ENCODE assay signal across 15 cellular contexts in genomic region chr11:80097146-80097545, GRCh38.
DNase-seq lines count a peak whose midpoint lies in the region; ATAC-seq and TF ChIP-seq lines count a peak whose summit lies in the region.
"Had no signal": no experiment of that assay in that cellular context is flagged by ENCODE, and none has a peak within 500 bp of the region (broad histone marks: within the 10 kb centered on the region; RNA-seq: fewer than 3 reads in every experiment).

No MANE protein-coding gene starts in this region.

- no peak for TF ChIP-seq CTCF in mammary epithelial cell (conservative IDR thresholded peaks at IDR 0.05 in 1 of 2, IDR thresholded peaks at IDR 0.05 in 1 of 2; ENCODE audit: extremely low read depth in 1 of 2, insufficient read depth in 1 of 2, low read depth in 1 of 2, low read length in 2 of 2)
- TF ChIP-seq CTCF in breast epithelium (IDR thresholded peaks at IDR 0.05) = no peak

- no peaks in the 10 kb centered on the region for H3K36me3 ChIP-seq in mammary epithelial cell (ENCODE audit: insufficient read depth, low read length)
- H3K36me3 ChIP-seq in breast epithelium = no peaks in the 10 kb centered on the region

- H3K4me3 Mint-ChIP-seq in activated T-helper 17 cell treated with anti-CD3 and anti-CD28 coated beads, Interleukin-2, amount 50 U/mL, for 72 hours = no peak overlapping the region
- H3K4me3 Mint-ChIP-seq: CD14-positive monocyte; CD8-positive, alpha-beta T cell had no signal

- TF ChIP-seq POLR2A in breast epithelium (IDR thresholded peaks at IDR 0.05) = no peak

- H3K4me3 ChIP-seq in mammary epithelial cell (replicated peaks in 1 of 3; ENCODE audit: insufficient read depth in 1 of 3, low read depth in 2 of 3, low read length in 3 of 3) = no peak overlapping the region
- H3K4me3 ChIP-seq in breast epithelium = no peak overlapping the region

- H3K4me1 Mint-ChIP-seq in activated T-helper 17 cell treated with anti-CD3 and anti-CD28 coated beads, Interleukin-2, amount 50 U/mL, for 72 hours = no peaks in the 10 kb centered on the region
- H3K4me1 Mint-ChIP-seq: CD14-positive monocyte had no signal

- CTCF ChIA-PET in mammary epithelial cell (lab: Charles Lee; ENCODE audit: low non-redundant PET) = no interaction called here

- peaks cover 12% of the 10 kb centered on the region for H3K9me3 Mint-ChIP-seq in activated T-helper 17 cell treated with anti-CD3 and anti-CD28 coated beads, Interleukin-2, amount 50 U/mL, for 72 hours

- peak overlapping the region; percentile 13 for H3K4me2 ChIP-seq in mammary epithelial cell (ENCODE audit: insufficient read depth, low read depth, low read length)

- H4K20me1 ChIP-seq in mammary epithelial cell (ENCODE audit: insufficient read depth, low read length) = no peaks in the 10 kb centered on the region

- no peaks in the 10 kb centered on the region for H3K9me3 ChIP-seq in mammary epithelial cell (replicated peaks; ENCODE audit: insufficient read depth, low read length)
- H3K9me3 ChIP-seq in breast epithelium = no peaks in the 10 kb centered on the region
- H3K9me3 ChIP-seq: Caco-2 had no signal

- H3K27ac Mint-ChIP-seq in activated T-helper 17 cell treated with anti-CD3 and anti-CD28 coated beads, Interleukin-2, amount 50 U/mL, for 72 hours = no peak overlapping the region
- H3K27ac Mint-ChIP-seq: CD14-positive monocyte; CD8-positive, alpha-beta T cell had no signal

- DNase-seq in mammary epithelial cell (no peak), breast epithelium (ENCODE audit: low spot score in 2 of 2) (no peak), mucosa of gallbladder (ENCODE audit: low spot score) (peak; percentile 49), OCI-M1 (lab: John Stamatoyannopoulos, UW) (no peak)
- no peak for DNase-seq in stimulated activated naive CD4-positive, alpha-beta T cell (lab: John Stamatoyannopoulos, UW)
- DNase-seq: Caco-2; CD8-positive, alpha-beta T cell; DND-41; GDM1; GOT3 had no signal

- BruUV-seq in mammary epithelial cell (replicated peaks; lab: Mats Ljungman, UMichigan) = no TSS peak

- H2AFZ ChIP-seq in mammary epithelial cell (ENCODE audit: low read depth, low read length) = peak overlapping the region; percentile 1

- H3K27ac ChIP-seq in mammary epithelial cell (ENCODE audit: insufficient read depth, low read depth, low read length) = no peak overlapping the region
- no peak overlapping the region for H3K27ac ChIP-seq in breast epithelium
- H3K27ac ChIP-seq: 22Rv1, HL-60 had no signal

- no peaks in the 10 kb centered on the region for H3K36me3 Mint-ChIP-seq in activated T-helper 17 cell treated with anti-CD3 and anti-CD28 coated beads, Interleukin-2, amount 50 U/mL, for 72 hours (ENCODE audit: low read depth)
- H3K36me3 Mint-ChIP-seq: CD14-positive monocyte; CD8-positive, alpha-beta T cell had no signal

- dilution Hi-C loops in mammary epithelial cell (cut with HindIII; ENCODE audit: low sequenced_read_pairs) = no loop called here

- ATAC-seq in SK-N-SH treated with all-trans-retinoic acid at 6 μM for 48 hours = peak; percentile 58
- no peak for ATAC-seq in activated T-helper 17 cell treated with anti-CD3 and anti-CD28 coated beads, Interleukin-2, amount 50 U/mL, for 72 hours (replicated peaks)
- ATAC-seq: CD8-positive, alpha-beta T cell had no signal

- no peak overlapping the region for H3K9ac ChIP-seq in mammary epithelial cell (ENCODE audit: insufficient read depth, low read length)

- H3K27me3 ChIP-seq in mammary epithelial cell (ENCODE audit: insufficient read depth, low read length) (no peaks in the 10 kb centered on the region), breast epithelium (no peaks in the 10 kb centered on the region)

- H3K27me3 Mint-ChIP-seq in activated T-helper 17 cell treated with anti-CD3 and anti-CD28 coated beads, Interleukin-2, amount 50 U/mL, for 72 hours = no peaks in the 10 kb centered on the region

- intact Hi-C loops in mammary epithelial cell (cut with micrococcal nuclease) (no loop called here), breast epithelium (cut with DNase I; ENCODE audit: low total_unique reads) (no loop called here)

- H3K4me1 ChIP-seq in mammary epithelial cell (ENCODE audit: insufficient read depth, low read length) (peaks cover 13% of the 10 kb centered on the region), breast epithelium (no peaks in the 10 kb centered on the region)
- H3K4me1 ChIP-seq: Caco-2 had no signal

- in situ Hi-C loops in mammary epithelial cell (cut with MboI; ENCODE audit: low sequenced_read_pairs in 2 of 2) = no loop called here

- 97% methylated on average over 3 of the region's 4 CpGs for WGBS in mammary epithelial cell (ENCODE audit: low coverage, missing lambda C conversion rate)

- H3K79me2 ChIP-seq in mammary epithelial cell (ENCODE audit: insufficient read depth, low read length) = no peaks in the 10 kb centered on the region

TF ChIP-seq in SK-N-SH treated with all-trans-retinoic acid at 6 μM for 48 hours, 23 proteins besides CTCF, POLR2A, EP300 and RAD21:
- no peak for TF ChIP-seq TCF4 (CRISPR knock-in tag; IDR thresholded peaks at IDR 0.05; ENCODE audit: borderline replicate concordance)
- TF ChIP-seq CREB5 (CRISPR knock-in tag; IDR thresholded peaks at IDR 0.05; ENCODE audit: low read depth) = no peak
- TF ChIP-seq CSDC2 (CRISPR knock-in tag; IDR thresholded peaks at IDR 0.05) = no peak
- TF ChIP-seq PATZ1 (CRISPR knock-in tag; IDR thresholded peaks at IDR 0.05; ENCODE audit: borderline replicate concordance) = no peak
- no peak for TF ChIP-seq RARB (CRISPR knock-in tag; IDR thresholded peaks at IDR 0.05)
- no peak for TF ChIP-seq TSHZ2 (CRISPR knock-in tag; IDR thresholded peaks at IDR 0.05)
- no peak for TF ChIP-seq GLIS3 (CRISPR knock-in tag; IDR thresholded peaks at IDR 0.05)
- no peak for TF ChIP-seq ZNF565 (CRISPR knock-in tag; conservative IDR thresholded peaks at IDR 0.05; ENCODE audit: low read depth)
